1 cellular context compared by ENCODE assay signal in genomic region chr5:172102913-172103629, GRCh38.
TF ChIP-seq lines count a peak whose summit lies in the region.

No MANE protein-coding gene starts in this region.

TF ChIP-seq in GM12878, 131 proteins besides CTCF, POLR2A, EP300 and RAD21 (continued from another document):
- no peak for TF ChIP-seq PRDM15 (CRISPR knock-in tag; IDR thresholded peaks at IDR 0.05)
- TF ChIP-seq HDGF (IDR thresholded peaks at IDR 0.05): no peak
- no peak for TF ChIP-seq ZNF687 (IDR thresholded peaks at IDR 0.05)
- no peak for TF ChIP-seq PKNOX1 (IDR thresholded peaks at IDR 0.05)
- no peak for TF ChIP-seq RUNX3 (IDR thresholded peaks at IDR 0.05; ENCODE audit: low read length)
